Comparison of ENCODE assay signal across 9 cellular contexts in genomic region chr3:139934557-139935070, GRCh38. TPM values are rescaled to one million over a fixed set of nuclear protein-coding genes. Genes with fewer than 3 reads are reported as not detected.
DNase-seq lines count a peak whose midpoint lies in the region; ATAC-seq and TF ChIP-seq lines count a peak whose summit lies in the region.
"Had no signal": no experiment of that assay in that cellular context is flagged by ENCODE, and none has a peak within 500 bp of the region (broad histone marks: within the 10 kb centered on the region; RNA-seq: fewer than 3 reads in every experiment).

No MANE protein-coding gene starts in this region.

- H3K27me3 ChIP-seq in SJSA1 (replicated peaks) (peaks cover 36% of the 10 kb centered on the region), cardiac muscle cell (peaks cover 27% of the 10 kb centered on the region)

- ATAC-seq in omental fat pad (ENCODE audit: low FRiP score) (peak; percentile 24), HG03460 (IDR thresholded peaks at IDR 0.05; ENCODE audit: unreplicated experiment) (no peak)

- H3K4me1 ChIP-seq in SJSA1 (replicated peaks) (peaks cover 13% of the 10 kb centered on the region), cardiac muscle cell (ENCODE audit: low read depth) (no peaks in the 10 kb centered on the region)

- DNase-seq in DMS79 treated with DMSO at 0.1 percent for 48 hours (lab: John Stamatoyannopoulos, UW) (peak; percentile 89), KBM-7 (peak; percentile 2), SJSA1 (ENCODE audit: low read depth in 1 of 2, low spot score in 2 of 2) (peak; percentile 11 to 45), cardiac muscle cell (ENCODE audit: low read depth in 1 of 2, low spot score in 1 of 2) (peak; percentile 18 to 90), omental fat pad (ENCODE audit: low spot score) (no peak), foreskin melanocyte (no peak)
- DNase-seq in effector CD8-positive, alpha-beta T cell (lab: John Stamatoyannopoulos, UW) = no peak

- peak; percentile 12 for TF ChIP-seq CTCF in cardiac muscle cell (IDR thresholded peaks at IDR 0.05; ENCODE audit: low read depth, low read length)
- TF ChIP-seq CTCF in omental fat pad (IDR thresholded peaks at IDR 0.05) = no peak

- in situ Hi-C loops in KBM-7 (cut with MboI; ENCODE audit: low pct_unique_long_range_greater_than_20kb, low sequenced_read_pairs) = no loop called here

- H3K9me3 ChIP-seq in SJSA1 (replicated peaks) (no peaks in the 10 kb centered on the region), cardiac muscle cell (ENCODE audit: low read depth) (no peaks in the 10 kb centered on the region)

- H3K4me3 ChIP-seq in SJSA1 (peak overlapping the region; percentile 28), cardiac muscle cell (peak overlapping the region; percentile 78)

- H3K36me3 ChIP-seq in SJSA1 (no peaks in the 10 kb centered on the region), cardiac muscle cell (no peaks in the 10 kb centered on the region)

- H3K27ac ChIP-seq in SJSA1 (no peak overlapping the region), cardiac muscle cell (no peak overlapping the region)

RNA-seq across cellular contexts. Expression of gene CLSTN2, which starts 0.4 kb away (rescaled TPM):
- total RNA-seq in SJSA1 (2014; rRNA removed; shearing (Covaris generic)) = 0.05 TPM in 1 of 2 replicates, not detected in the other
- total RNA-seq in cardiac muscle cell = 5.0 and 7.0 TPM in 2 replicates
- polyA plus RNA-seq in cardiac muscle cell = 3.5 and 5.9 TPM in 2 replicates
- total RNA-seq in omental fat pad = 10 to 100 TPM; 20.0 to 40.5 (median 37.8) TPM
- total RNA-seq: NCI-H460 had no signal

Comparison
In these comparisons a context has a peak if more than half of its experiments do, and no peak if none do; other contexts are left out.
1. DNase-seq: peak in DMS79 treated with DMSO at 0.1 percent for 48 hours (single experiment), KBM-7 (single experiment), SJSA1 (2 of 2) and cardiac muscle cell (2 of 2); none in omental fat pad (single experiment), foreskin melanocyte (single experiment) and effector CD8-positive, alpha-beta T cell (single experiment).